9 cellular contexts compared by ENCODE assay signal in the genomic region with DNA sequence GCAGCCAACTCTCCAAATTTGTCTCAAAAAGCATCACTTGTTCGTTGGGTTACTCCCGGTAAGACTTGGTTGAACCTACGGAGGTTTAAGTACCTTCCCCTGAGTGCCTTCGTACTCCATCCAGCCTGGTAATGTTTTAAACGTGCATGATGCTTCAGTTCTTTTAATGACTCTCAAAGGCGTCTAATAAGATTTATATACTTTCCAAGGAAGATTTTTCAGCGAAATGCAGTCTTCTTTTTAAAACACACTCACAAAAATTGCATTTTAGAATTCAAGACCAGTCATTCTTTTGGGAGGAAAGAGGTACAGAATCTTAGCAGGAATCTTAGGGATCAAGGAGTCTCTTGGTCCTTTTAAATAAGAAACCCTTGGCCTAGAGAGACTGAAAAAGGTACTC. TPM values are rescaled to one million over a fixed set of nuclear protein-coding genes. Genes with fewer than 3 reads are reported as not detected.
DNase-seq lines count a peak whose midpoint lies in the region; ATAC-seq, FAIRE-seq and TF ChIP-seq lines count a peak whose summit lies in the region.
"Had no signal": no experiment of that assay in that cellular context is flagged by ENCODE, and none has a peak within 500 bp of the region (broad histone marks: within the 10 kb centered on the region; RNA-seq: fewer than 3 reads in every experiment).

No MANE protein-coding gene starts in this region.

- intact Hi-C loops in ascending aorta (cut with DNase I) = no loop called here

- peak overlapping the region; percentile 71 for H3K4me3 Mint-ChIP-seq in activated naive CD4-positive, alpha-beta T cell treated with anti-CD3 and anti-CD28 coated beads, Interleukin-2, amount 10 ng/mL, durations not matched to agents 7 days and 5 days
- peak overlapping the region; percentile 71 for H3K4me3 Mint-ChIP-seq in memory B cell

- H3K4me1 ChIP-seq in ascending aorta = no peaks in the 10 kb centered on the region
- peaks cover 0 to 23% (median 5%) of the 10 kb centered on the region in 4 donors for H3K4me1 ChIP-seq in tibial nerve

- no peak for TF ChIP-seq POLR2A in tibial nerve (IDR thresholded peaks at IDR 0.05)

- H3K4me1 Mint-ChIP-seq in activated naive CD4-positive, alpha-beta T cell treated with anti-CD3 and anti-CD28 coated beads, Interleukin-2, amount 10 ng/mL, durations not matched to agents 7 days and 5 days = peaks cover 24% of the 10 kb centered on the region
- H3K4me1 Mint-ChIP-seq in memory B cell = peaks cover 8% of the 10 kb centered on the region

- H3K9me3 Mint-ChIP-seq in activated naive CD4-positive, alpha-beta T cell treated with anti-CD3 and anti-CD28 coated beads, Interleukin-2, amount 10 ng/mL, durations not matched to agents 7 days and 5 days = no peaks in the 10 kb centered on the region
- H3K9me3 Mint-ChIP-seq in activated naive CD4-positive, alpha-beta T cell treated with anti-CD3 and anti-CD28 coated beads, Interleukin-2, amount 50 U/mL, for 72 hours = no peaks in the 10 kb centered on the region
- H3K9me3 Mint-ChIP-seq in memory B cell = no peaks in the 10 kb centered on the region

- no peak for FAIRE-seq in urothelium cell line (lab: Jason Lieb, UNC)

- TF ChIP-seq CTCF in ascending aorta (IDR thresholded peaks at IDR 0.05) = no peak
- TF ChIP-seq CTCF in tibial nerve (IDR thresholded peaks at IDR 0.05) = no peak
- no peak for TF ChIP-seq CTCF in GM13977 (IDR thresholded peaks at IDR 0.05; ENCODE audit: extremely low read depth, insufficient read depth, missing control alignments)

- no peak overlapping the region for H3K27ac Mint-ChIP-seq in activated naive CD4-positive, alpha-beta T cell treated with anti-CD3 and anti-CD28 coated beads, Interleukin-2, amount 10 ng/mL, durations not matched to agents 7 days and 5 days
- no peak overlapping the region for H3K27ac Mint-ChIP-seq in activated naive CD4-positive, alpha-beta T cell treated with anti-CD3 and anti-CD28 coated beads, Interleukin-2, amount 50 U/mL, for 72 hours
- no peak overlapping the region for H3K27ac Mint-ChIP-seq in memory B cell

- CTCF ChIA-PET in activated naive CD4-positive, alpha-beta T cell treated with anti-CD3 and anti-CD28 coated beads, Interleukin-2, amount 10 ng/mL, durations not matched to agents 7 days and 5 days (lab: Charles Lee) = interaction anchor here (1.8 kb wide), 1 partner anchor 52 kb away, joined by 4 read pairs; no protein-coding TSS in a partner anchor

- in situ Hi-C loops in GM13977 (cut with MboI; ENCODE audit: low pct_unique_long_range_greater_than_20kb, low sequenced_read_pairs, unreplicated experiment) = no loop called here

- no peaks in the 10 kb centered on the region for H3K27me3 ChIP-seq in ascending aorta
- peaks cover 2% of the 10 kb centered on the region in 2 donors for H3K27me3 ChIP-seq in tibial nerve

- ATAC-seq in activated naive CD4-positive, alpha-beta T cell treated with anti-CD3 and anti-CD28 coated beads, Interleukin-2, amount 50 U/mL, for 72 hours = no peak
- ATAC-seq in memory B cell (ENCODE audit: low read depth) (no peak), GM19035 (IDR thresholded peaks at IDR 0.05; ENCODE audit: unreplicated experiment) (no peak)

- H3K9me3 ChIP-seq in ascending aorta (no peaks in the 10 kb centered on the region), tibial nerve (no peaks in the 10 kb centered on the region)

- no peaks in the 10 kb centered on the region for H3K36me3 ChIP-seq in ascending aorta
- H3K36me3 ChIP-seq in tibial nerve = no peaks in the 10 kb centered on the region

- H3K36me3 Mint-ChIP-seq in activated naive CD4-positive, alpha-beta T cell treated with anti-CD3 and anti-CD28 coated beads, Interleukin-2, amount 10 ng/mL, durations not matched to agents 7 days and 5 days = no peaks in the 10 kb centered on the region
- H3K36me3 Mint-ChIP-seq in activated naive CD4-positive, alpha-beta T cell treated with anti-CD3 and anti-CD28 coated beads, Interleukin-2, amount 50 U/mL, for 72 hours = peaks cover 0 to 6% of the 10 kb centered on the region in 2 donors
- no peaks in the 10 kb centered on the region for H3K36me3 Mint-ChIP-seq in memory B cell

- 50 to 55% methylated on average over 7 of the region's 7 CpGs for WGBS in tibial nerve, 2 donors

- H3K27ac ChIP-seq in ascending aorta = no peak overlapping the region
- H3K27ac ChIP-seq in tibial nerve = no peak overlapping the region

- DNase-seq in activated naive CD4-positive, alpha-beta T cell treated with anti-CD3 and anti-CD28 coated beads, Interleukin-2, amount 10 ng/mL, durations not matched to agents 7 days and 5 days = no peak
- DNase-seq in activated naive CD4-positive, alpha-beta T cell treated with anti-CD3 and anti-CD28 coated beads, Interleukin-2, amount 50 U/mL, for 72 hours (ENCODE audit: low spot score in 2 of 2) = no peak
- DNase-seq in ascending aorta (ENCODE audit: low spot score in 2 of 2) (no peak), memory B cell (ENCODE audit: low spot score in 2 of 2) (no peak), tibial nerve (ENCODE audit: low spot score in 2 of 2) (no peak), GM13977 (ENCODE audit: low spot score) (no peak), urothelium cell line (ENCODE audit: low spot score) (no peak)
- DNase-seq: NCI-H187 had no signal

- no peak for TF ChIP-seq EP300 in tibial nerve (IDR thresholded peaks at IDR 0.05)

- H3K27me3 Mint-ChIP-seq in activated naive CD4-positive, alpha-beta T cell treated with anti-CD3 and anti-CD28 coated beads, Interleukin-2, amount 10 ng/mL, durations not matched to agents 7 days and 5 days = peaks cover 50% of the 10 kb centered on the region
- peaks cover 7% of the 10 kb centered on the region for H3K27me3 Mint-ChIP-seq in memory B cell

- peak overlapping the region; percentile 66 to 83 for H3K4me3 ChIP-seq in ascending aorta
- peak overlapping the region; percentile 45 to 84 (median 51) for H3K4me3 ChIP-seq in tibial nerve

RNA-seq across cellular contexts. Expression of gene TRPC3, which starts 0.4 kb away (rescaled TPM):
- 1 to 10 TPM; 2.0 to 2.3 TPM for total RNA-seq in activated naive CD4-positive, alpha-beta T cell treated with anti-CD3 and anti-CD28 coated beads, Interleukin-2, amount 50 U/mL, for 72 hours
- total RNA-seq in ascending aorta (1.1 TPM), tibial nerve (1 to 10 TPM in 2 of 4 donors, under 1 TPM in 1, not detected in 1; 0.21 to 4.5 (median 2.0) TPM)
